In genomic region chr17:31493656-31494155, GRCh38 we compare ENCODE assay signal across 9 cellular contexts.
DNase-seq lines count a peak whose midpoint lies in the region; ATAC-seq, FAIRE-seq and TF ChIP-seq lines count a peak whose summit lies in the region.
"Had no signal": no experiment of that assay in that cellular context is flagged by ENCODE, and none has a peak within 500 bp of the region (broad histone marks: within the 10 kb centered on the region; RNA-seq: fewer than 3 reads in every experiment).

No MANE protein-coding gene starts in this region.

- TF ChIP-seq CTCF in astrocyte (IDR thresholded peaks at IDR 0.05; ENCODE audit: insufficient read depth, low read depth, low read length) = no peak

- FAIRE-seq in astrocyte (lab: Jason Lieb, UNC) = no peak

- no peaks in the 10 kb centered on the region for H3K9me3 Mint-ChIP-seq in CD8-positive, alpha-beta memory T cell
- H3K9me3 Mint-ChIP-seq in astrocyte (ENCODE audit: unreplicated experiment) = peaks cover 2% of the 10 kb centered on the region
- no peaks in the 10 kb centered on the region for H3K9me3 Mint-ChIP-seq in naive thymus-derived CD8-positive, alpha-beta T cell

- POLR2A ChIA-PET in CD8-positive, alpha-beta memory T cell (lab: Charles Lee) = interaction anchor here (1.0 to 4.9 kb wide), 7 partner anchors 8 to 56 kb away, joined by 3 to 39 read pairs (median 3); no protein-coding TSS in a partner anchor
- POLR2A ChIA-PET in naive thymus-derived CD8-positive, alpha-beta T cell (lab: Charles Lee) = interaction anchor here (0.6 to 10.1 kb wide), 4 partner anchors 8 to 108 kb away, joined by 3 to 264 read pairs (median 4); no protein-coding TSS in a partner anchor

- H3K4me2 ChIP-seq in astrocyte (ENCODE audit: low read length) = no peak overlapping the region

- no peaks in the 10 kb centered on the region for H3K27me3 ChIP-seq in CD8-positive, alpha-beta memory T cell (ENCODE audit: insufficient read depth, low read length, poor library complexity, severe bottlenecking)
- H3K27me3 ChIP-seq in astrocyte (ENCODE audit: insufficient read depth, low read length) = peaks cover 53% of the 10 kb centered on the region

- H3K36me3 ChIP-seq in CD8-positive, alpha-beta memory T cell (ENCODE audit: insufficient read depth, low read length) = no peaks in the 10 kb centered on the region
- no peaks in the 10 kb centered on the region for H3K36me3 ChIP-seq in astrocyte (ENCODE audit: insufficient read depth, low read length)
- H3K36me3 ChIP-seq: prostate gland had no signal

- no peak overlapping the region for H2AFZ ChIP-seq in astrocyte (ENCODE audit: low read depth, low read length)

- CTCF ChIA-PET in CD8-positive, alpha-beta memory T cell (lab: Charles Lee) = interaction anchor here (1.3 to 5.0 kb wide), 4 partner anchors 12 to 57 kb away, joined by 5 to 48 read pairs (median 8); no protein-coding TSS in a partner anchor

- ATAC-seq in HG03378 (IDR thresholded peaks at IDR 0.05; ENCODE audit: unreplicated experiment) = peak; percentile 5
- ATAC-seq in naive thymus-derived CD8-positive, alpha-beta T cell = peak; percentile 1 to 10
- no peak for ATAC-seq in GM19397 (IDR thresholded peaks at IDR 0.05; ENCODE audit: unreplicated experiment)
- no peak for ATAC-seq in GM18870 (IDR thresholded peaks at IDR 0.05; ENCODE audit: unreplicated experiment)

- peak overlapping the region; percentile 87 to 99 (median 97) for H3K27ac Mint-ChIP-seq in CD8-positive, alpha-beta memory T cell
- H3K27ac Mint-ChIP-seq in astrocyte (ENCODE audit: unreplicated experiment) = peak overlapping the region; percentile 50
- peak overlapping the region; percentile 93 to 99 (median 97) for H3K27ac Mint-ChIP-seq in naive thymus-derived CD8-positive, alpha-beta T cell

- H3K4me1 ChIP-seq in CD8-positive, alpha-beta memory T cell (ENCODE audit: insufficient read depth, low read length) = peaks cover 94% of the 10 kb centered on the region
- no peaks in the 10 kb centered on the region for H3K4me1 ChIP-seq in astrocyte (ENCODE audit: insufficient read depth, low read length)
- H3K4me1 ChIP-seq: prostate gland had no signal

- no peak overlapping the region for H3K9ac ChIP-seq in astrocyte (ENCODE audit: low read length)

- no peaks in the 10 kb centered on the region for H3K9me3 ChIP-seq in CD8-positive, alpha-beta memory T cell (ENCODE audit: low read length)
- H3K9me3 ChIP-seq in astrocyte (ENCODE audit: insufficient read depth, low read depth, low read length) = no peaks in the 10 kb centered on the region
- H3K9me3 ChIP-seq: prostate gland had no signal

- no peak for DNase-seq in CD8-positive, alpha-beta memory T cell
- DNase-seq in astrocyte (ENCODE audit: low read depth) (no peak), NCI-H82 treated with DMSO at 0.1 percent for 48 hours (lab: John Stamatoyannopoulos, UW; ENCODE audit: unreplicated experiment) (no peak)
- DNase-seq in naive thymus-derived CD8-positive, alpha-beta T cell = no peak
- DNase-seq in stimulated activated CD4-positive, alpha-beta T cell treated with anti-CD3 and anti-CD28 coated beads, Interleukin-2, amount 100 ng/mL, for 48 hours = no peak

- peak overlapping the region; percentile 54 to 91 (median 79) for H3K4me3 Mint-ChIP-seq in CD8-positive, alpha-beta memory T cell
- no peak overlapping the region for H3K4me3 Mint-ChIP-seq in astrocyte (ENCODE audit: unreplicated experiment)
- H3K4me3 Mint-ChIP-seq in naive thymus-derived CD8-positive, alpha-beta T cell = peak overlapping the region; percentile 45 to 93 (median 81)

- H3K4me3 ChIP-seq in CD8-positive, alpha-beta memory T cell (ENCODE audit: low read length) = peak overlapping the region; percentile 46
- no peak overlapping the region for H3K4me3 ChIP-seq in astrocyte (ENCODE audit: insufficient read depth, low read depth, low read length)
- H3K4me3 ChIP-seq: prostate gland had no signal

- peaks cover 3% of the 10 kb centered on the region for H4K20me1 ChIP-seq in astrocyte (ENCODE audit: insufficient read depth, low read length)

- peaks cover 0 to 6% (median 0%) of the 10 kb centered on the region in 3 donors for H3K36me3 Mint-ChIP-seq in CD8-positive, alpha-beta memory T cell
- H3K36me3 Mint-ChIP-seq in astrocyte (ENCODE audit: low read depth, unreplicated experiment) = no peaks in the 10 kb centered on the region
- peaks cover 0 to 2% (median 0%) of the 10 kb centered on the region in 3 donors for H3K36me3 Mint-ChIP-seq in naive thymus-derived CD8-positive, alpha-beta T cell

- H3K4me1 Mint-ChIP-seq in CD8-positive, alpha-beta memory T cell = peaks cover 86 to 100% (median 91%) of the 10 kb centered on the region in 3 donors
- H3K4me1 Mint-ChIP-seq in astrocyte (ENCODE audit: low read depth, unreplicated experiment) = peaks cover 17% of the 10 kb centered on the region
- peaks cover 55 to 99% (median 97%) of the 10 kb centered on the region in 4 donors for H3K4me1 Mint-ChIP-seq in naive thymus-derived CD8-positive, alpha-beta T cell

- H3K27ac ChIP-seq in CD8-positive, alpha-beta memory T cell (ENCODE audit: low read depth, low read length) = peak overlapping the region; percentile 46
- no peak overlapping the region for H3K27ac ChIP-seq in astrocyte (ENCODE audit: low read depth, low read length)
- H3K27ac ChIP-seq: prostate gland had no signal

- no peaks in the 10 kb centered on the region for H3K79me2 ChIP-seq in astrocyte (ENCODE audit: insufficient read depth, low read length)

- no peaks in the 10 kb centered on the region for H3K27me3 Mint-ChIP-seq in CD8-positive, alpha-beta memory T cell
- H3K27me3 Mint-ChIP-seq in astrocyte (ENCODE audit: low read depth, unreplicated experiment) = peaks cover 72% of the 10 kb centered on the region
- no peaks in the 10 kb centered on the region for H3K27me3 Mint-ChIP-seq in naive thymus-derived CD8-positive, alpha-beta T cell

Comparison
In these comparisons a context has a peak if more than half of its experiments do, and no peak if none do; other contexts are left out.
1. ATAC-seq: peak in HG03378 (single experiment) and naive thymus-derived CD8-positive, alpha-beta T cell (2 of 2); none in GM19397 (single experiment) and GM18870 (single experiment).
2. Peak in every context shown above with its lines, with median percentiles within 50 percentile points of each other: H3K27ac Mint-ChIP-seq.